Comparison of ENCODE assay signal across 1 cellular context in the genomic region with DNA sequence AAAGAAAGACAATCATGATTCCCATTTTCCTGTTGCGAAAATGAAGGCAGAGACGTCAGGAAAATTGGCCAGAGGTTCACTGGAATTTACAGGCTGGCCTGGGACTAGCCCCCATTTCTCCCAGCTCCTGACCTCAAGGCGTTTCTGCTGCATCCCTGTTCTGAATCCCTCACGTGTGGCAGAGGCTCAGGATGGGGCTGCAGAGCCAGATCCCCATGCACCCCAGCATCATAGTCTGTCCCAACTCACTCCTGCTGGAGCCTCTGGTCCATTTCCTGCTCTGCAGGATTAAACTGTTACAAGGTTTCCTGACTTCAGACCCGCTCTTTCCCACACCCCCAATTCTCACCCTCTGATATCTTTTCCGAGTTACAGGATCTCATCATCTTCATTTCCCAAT.
TF ChIP-seq lines count a peak whose summit lies in the region.

No MANE protein-coding gene starts in this region.

TF ChIP-seq in GM23338, 12 proteins besides CTCF, POLR2A, EP300 and RAD21:
- TF ChIP-seq ZNF462 (CRISPR knock-in tag; IDR thresholded peaks at IDR 0.05) = no peak
- TF ChIP-seq ZNF331 (CRISPR knock-in tag; IDR thresholded peaks at IDR 0.05; ENCODE audit: low read depth) = no peak
- no peak for TF ChIP-seq EZH2phosphoT487 (IDR thresholded peaks at IDR 0.05; ENCODE audit: unreplicated experiment)
- no peak for TF ChIP-seq ZNF114 (CRISPR knock-in tag; IDR thresholded peaks at IDR 0.05)
- no peak for TF ChIP-seq JUNB (IDR thresholded peaks at IDR 0.05; ENCODE audit: unreplicated experiment)
- no peak for TF ChIP-seq NANOG (IDR thresholded peaks at IDR 0.05; ENCODE audit: borderline replicate concordance)
- TF ChIP-seq, protein P1, sequence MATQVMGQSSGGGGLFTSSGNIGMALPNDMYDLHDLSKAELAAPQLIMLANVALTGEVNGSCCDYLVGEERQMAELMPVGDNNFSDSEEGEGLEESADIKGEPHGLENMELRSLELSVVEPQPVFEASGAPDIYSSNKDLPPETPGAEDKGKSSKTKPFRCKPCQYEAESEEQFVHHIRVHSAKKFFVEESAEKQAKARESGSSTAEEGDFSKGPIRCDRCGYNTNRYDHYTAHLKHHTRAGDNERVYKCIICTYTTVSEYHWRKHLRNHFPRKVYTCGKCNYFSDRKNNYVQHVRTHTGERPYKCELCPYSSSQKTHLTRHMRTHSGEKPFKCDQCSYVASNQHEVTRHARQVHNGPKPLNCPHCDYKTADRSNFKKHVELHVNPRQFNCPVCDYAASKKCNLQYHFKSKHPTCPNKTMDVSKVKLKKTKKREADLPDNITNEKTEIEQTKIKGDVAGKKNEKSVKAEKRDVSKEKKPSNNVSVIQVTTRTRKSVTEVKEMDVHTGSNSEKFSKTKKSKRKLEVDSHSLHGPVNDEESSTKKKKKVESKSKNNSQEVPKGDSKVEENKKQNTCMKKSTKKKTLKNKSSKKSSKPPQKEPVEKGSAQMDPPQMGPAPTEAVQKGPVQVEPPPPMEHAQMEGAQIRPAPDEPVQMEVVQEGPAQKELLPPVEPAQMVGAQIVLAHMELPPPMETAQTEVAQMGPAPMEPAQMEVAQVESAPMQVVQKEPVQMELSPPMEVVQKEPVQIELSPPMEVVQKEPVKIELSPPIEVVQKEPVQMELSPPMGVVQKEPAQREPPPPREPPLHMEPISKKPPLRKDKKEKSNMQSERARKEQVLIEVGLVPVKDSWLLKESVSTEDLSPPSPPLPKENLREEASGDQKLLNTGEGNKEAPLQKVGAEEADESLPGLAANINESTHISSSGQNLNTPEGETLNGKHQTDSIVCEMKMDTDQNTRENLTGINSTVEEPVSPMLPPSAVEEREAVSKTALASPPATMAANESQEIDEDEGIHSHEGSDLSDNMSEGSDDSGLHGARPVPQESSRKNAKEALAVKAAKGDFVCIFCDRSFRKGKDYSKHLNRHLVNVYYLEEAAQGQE (IDR thresholded peaks at IDR 0.05; ENCODE audit: unreplicated experiment) = no peak
- TF ChIP-seq POLR2AphosphoS5 (IDR thresholded peaks at IDR 0.05; ENCODE audit: low read depth) = no peak
- TF ChIP-seq STAT1 (IDR thresholded peaks at IDR 0.05; ENCODE audit: unreplicated experiment) = no peak
- TF ChIP-seq ETS1 (IDR thresholded peaks at IDR 0.05) = no peak
- TF ChIP-seq EZH2 (IDR thresholded peaks at IDR 0.05; ENCODE audit: low read depth, unreplicated experiment) = no peak
- TF ChIP-seq CREB1 (CRISPR knock-in tag; IDR thresholded peaks at IDR 0.05; ENCODE audit: low read depth) = no peak
TF ChIP-seq in GM23338: peak in this region for 0.
